18 cellular contexts compared by ENCODE assay signal in the genomic region with DNA sequence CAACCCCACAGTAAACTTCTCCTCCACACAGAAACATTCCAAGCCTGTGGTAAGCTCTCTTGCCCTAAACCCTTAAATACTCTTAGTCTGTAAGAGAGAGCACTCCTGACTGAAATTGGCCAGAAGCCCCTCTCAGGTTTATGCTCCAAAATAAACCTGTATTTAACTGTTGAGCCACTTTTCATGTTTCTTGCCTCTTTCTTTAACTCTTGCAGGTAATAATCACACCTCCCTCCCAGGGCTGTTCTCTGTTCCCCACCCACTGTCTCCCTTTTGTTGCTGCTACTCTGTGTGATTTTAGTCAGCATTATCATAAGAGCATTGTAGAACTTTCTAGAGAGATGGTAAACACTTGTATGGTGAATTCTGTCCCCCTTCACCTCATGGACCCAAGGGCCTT. TPM values are rescaled to one million over a fixed set of nuclear protein-coding genes. Genes with fewer than 3 reads are reported as not detected.
"Had no signal": no experiment of that assay in that cellular context is flagged by ENCODE, and none has a peak within 500 bp of the region (broad histone marks: within the 10 kb centered on the region; RNA-seq: fewer than 3 reads in every experiment).

No MANE protein-coding gene starts in this region.

- H3K9me3 ChIP-seq: breast epithelium, esophagus muscularis mucosa, right atrium auricular region, tibial nerve, vagina had no signal

- H3K36me3 ChIP-seq: breast epithelium, esophagus muscularis mucosa, right atrium auricular region, tibial nerve, vagina had no signal

- ATAC-seq: activated CD4-positive, CD25-positive, alpha-beta regulatory T cell treated with anti-CD3 and anti-CD28 coated beads, Interleukin-2, amount 50 U/mL, for 24 hours had no signal

- DNase-seq: activated CD4-positive, alpha-beta T cell treated with anti-CD3 and anti-CD28 coated beads, Interleukin-2, amount 50 U/mL, for 48 hours; activated gamma-delta T cell; dorsolateral prefrontal cortex; hypothalamus; kidney glomerular epithelial cell; T-helper 1 cell had no signal

- H3K4me3 ChIP-seq: breast epithelium, dorsolateral prefrontal cortex, esophagus muscularis mucosa, right atrium auricular region, SK-N-MC, skin epidermis, tibial nerve, vagina had no signal

- H3K27ac ChIP-seq: breast epithelium, dorsolateral prefrontal cortex, esophagus muscularis mucosa, right atrium auricular region, SK-N-MC, skin epidermis, tibial nerve, vagina had no signal

- H3K27me3 ChIP-seq: breast epithelium, dorsolateral prefrontal cortex, esophagus muscularis mucosa, right atrium auricular region, tibial nerve, vagina had no signal

RNA-seq across cellular contexts. Expression of a gene that starts 38.8 kb away (rescaled TPM):
- total RNA-seq: chondrocyte, esophagus muscularis mucosa, fibroblast of villous mesenchyme, mesenteric fat pad, posterior vena cava, right atrium auricular region, tibial nerve, vagina had no signal
